Comparison of ENCODE assay signal across 12 cellular contexts in genomic region chr13:99636728-99637353, GRCh38. TPM values are rescaled to one million over a fixed set of nuclear protein-coding genes. Genes with fewer than 3 reads are reported as not detected.
DNase-seq lines count a peak whose midpoint lies in the region; ATAC-seq and TF ChIP-seq lines count a peak whose summit lies in the region.
"Had no signal": no experiment of that assay in that cellular context is flagged by ENCODE, and none has a peak within 500 bp of the region (broad histone marks: within the 10 kb centered on the region; RNA-seq: fewer than 3 reads in every experiment).

No MANE protein-coding gene starts in this region.

- ATAC-seq in GM19328 (IDR thresholded peaks at IDR 0.05; ENCODE audit: unreplicated experiment) (peak; percentile 77), HG02588 (IDR thresholded peaks at IDR 0.05; ENCODE audit: unreplicated experiment) (peak; percentile 62), HG03196 (IDR thresholded peaks at IDR 0.05; ENCODE audit: unreplicated experiment) (peak; percentile 86)
- no peak for ATAC-seq in activated CD8-positive, alpha-beta T cell treated with anti-CD3 and anti-CD28 coated beads for 36 hours
- ATAC-seq: mucosa of descending colon had no signal

- H3K9ac ChIP-seq in BLaER1 treated with 17β-estradiol and CSF1 and Interleukin-3, amounts not matched to agents 10 nM and 100 nM, result no peak overlapping the region

- no peaks in the 10 kb centered on the region for H3K27me3 Mint-ChIP-seq in activated CD8-positive, alpha-beta T cell treated with anti-CD3 and anti-CD28 coated beads for 36 hours

- H3K27ac Mint-ChIP-seq in activated CD8-positive, alpha-beta T cell treated with anti-CD3 and anti-CD28 coated beads for 36 hours, result no peak overlapping the region

- H3K4me3 ChIP-seq in BLaER1 treated with 17β-estradiol and CSF1 and Interleukin-3, amounts not matched to agents 10 nM and 100 nM, result no peak overlapping the region
- H3K4me3 ChIP-seq: mucosa of descending colon had no signal

- H3K4me1 Mint-ChIP-seq in activated CD8-positive, alpha-beta T cell treated with anti-CD3 and anti-CD28 coated beads for 36 hours (ENCODE audit: low read depth), result peaks cover 4% of the 10 kb centered on the region

- H3K4me1 ChIP-seq in BLaER1 treated with 17β-estradiol and CSF1 and Interleukin-3, amounts not matched to agents 10 nM and 100 nM, result peaks cover 0 to 30% (median 17%) of the 10 kb centered on the region in 10 experiments; a peak in 16 of 20 replicates

- no peak overlapping the region for H3K4me3 Mint-ChIP-seq in activated CD8-positive, alpha-beta T cell treated with anti-CD3 and anti-CD28 coated beads for 36 hours

- CTCF ChIA-PET in activated CD8-positive, alpha-beta T cell treated with anti-CD3 and anti-CD28 coated beads for 36 hours (lab: Charles Lee), result no interaction called here

- intact Hi-C loops in activated CD8-positive, alpha-beta T cell treated with anti-CD3 and anti-CD28 coated beads for 36 hours (cut with micrococcal nuclease), result no loop called here

- H3K9me3 Mint-ChIP-seq in activated CD8-positive, alpha-beta T cell treated with anti-CD3 and anti-CD28 coated beads for 36 hours, result peaks cover 2% of the 10 kb centered on the region

- peaks cover 14 to 21% (median 16%) of the 10 kb centered on the region in 11 experiments for H3K9me3 ChIP-seq in BLaER1 treated with 17β-estradiol and CSF1 and Interleukin-3, amounts not matched to agents 10 nM and 100 nM (replicated peaks in 1 of 11)

- no peak for TF ChIP-seq CTCF in activated CD8-positive, alpha-beta T cell treated with anti-CD3 and anti-CD28 coated beads for 36 hours (IDR thresholded peaks at IDR 0.05)

- POLR2A ChIA-PET in activated CD8-positive, alpha-beta T cell treated with anti-CD3 and anti-CD28 coated beads for 36 hours (lab: Charles Lee), result no interaction called here

- no peaks in the 10 kb centered on the region for H3K27me3 ChIP-seq in BLaER1 treated with 17β-estradiol and CSF1 and Interleukin-3, amounts not matched to agents 10 nM and 100 nM

- no peaks in the 10 kb centered on the region for H4K20me1 ChIP-seq in BLaER1 treated with 17β-estradiol and CSF1 and Interleukin-3, amounts not matched to agents 10 nM and 100 nM

- H3K4me2 ChIP-seq in BLaER1 treated with 17β-estradiol and CSF1 and Interleukin-3, amounts not matched to agents 10 nM and 100 nM, result peak overlapping the region in 10 of 11 experiments; percentile 3 to 80 (median 63); a peak in 18 of 22 replicates

- 0 out of 22 replicates have a peak, but pooled peaks cover 0 to 7% (median 0%) of the 10 kb centered on the region in 11 experiments for H3K36me3 ChIP-seq in BLaER1 treated with 17β-estradiol and CSF1 and Interleukin-3, amounts not matched to agents 10 nM and 100 nM

- peak overlapping the region in 2 of 11 experiments; percentile 1 to 4; a peak in 2 of 22 replicates for H3K27ac ChIP-seq in BLaER1 treated with 17β-estradiol and CSF1 and Interleukin-3, amounts not matched to agents 10 nM and 100 nM
- H3K27ac ChIP-seq: VCaP had no signal

- DNase-seq in activated CD8-positive, alpha-beta T cell treated with anti-CD3 and anti-CD28 coated beads for 36 hours, result no peak
- DNase-seq in NCI-H146 treated with DMSO at 0.1 percent for 48 hours (lab: John Stamatoyannopoulos, UW; ENCODE audit: unreplicated experiment) (no peak), A172 (ENCODE audit: low spot score) (no peak)
- DNase-seq in activated effector memory CD4-positive, alpha-beta T cell treated with Interleukin-2 at 50 U/mL for 16 hours, result no peak
- DNase-seq: mucosa of descending colon, NCI-H146, SHP77 had no signal

- peaks cover 1% of the 10 kb centered on the region for H3K36me3 Mint-ChIP-seq in activated CD8-positive, alpha-beta T cell treated with anti-CD3 and anti-CD28 coated beads for 36 hours (ENCODE audit: low read depth)

RNA-seq across cellular contexts. Expression of gene CLYBL, which starts 30.4 kb away (rescaled TPM):
- total RNA-seq in activated CD8-positive, alpha-beta T cell treated with anti-CD3 and anti-CD28 coated beads for 36 hours, result 1 to 10 TPM; 9.1 to 9.6 TPM
- total RNA-seq in A172 (2014; rRNA removed; shearing (Covaris generic)), result 5.1 and 7.3 TPM in 2 replicates
